In genomic region chr1:5990913-5991783, GRCh38 we compare ENCODE assay signal across 8 cellular contexts. TPM values are rescaled to one million over a fixed set of nuclear protein-coding genes. Genes with fewer than 3 reads are reported as not detected.
DNase-seq lines count a peak whose midpoint lies in the region; TF ChIP-seq lines count a peak whose summit lies in the region.

No MANE protein-coding gene starts in this region.

- H3K14ac ChIP-seq in mesenchymal stem cell (ENCODE audit: low read length in 2 of 2) = no peak overlapping the region

- H4K20me1 ChIP-seq in GM23248 (ENCODE audit: insufficient read depth) = no peaks in the 10 kb centered on the region

- no peak overlapping the region for H2BK120ac ChIP-seq in mesenchymal stem cell (ENCODE audit: low read depth, low read length)

- TF ChIP-seq POLR2A in suprapubic skin (IDR thresholded peaks at IDR 0.05) = no peak

- H3K79me1 ChIP-seq in mesenchymal stem cell (replicated peaks; ENCODE audit: low read length, poor library complexity, severe bottlenecking) = peaks cover 45% of the 10 kb centered on the region

- H3K4me3 ChIP-seq in ACC112 (ENCODE audit: low read depth, low read length) = peak overlapping the region; percentile 99
- H3K4me3 ChIP-seq in GM23248 = peak overlapping the region; percentile 93
- peak overlapping the region; percentile 78 for H3K4me3 ChIP-seq in WERI-Rb-1 (ENCODE audit: low read depth, low read length)
- H3K4me3 ChIP-seq in mesenchymal stem cell (ENCODE audit: insufficient read depth in 1 of 2, low read depth in 1 of 2, low read length in 2 of 2) = peak overlapping the region; percentile 83 to 89
- H3K4me3 ChIP-seq in suprapubic skin = peak overlapping the region; percentile 79

- no peaks in the 10 kb centered on the region for H3K36me3 ChIP-seq in ACC112 (ENCODE audit: insufficient read depth, low read length)
- no peaks in the 10 kb centered on the region for H3K36me3 ChIP-seq in GM23248 (ENCODE audit: low read depth)
- H3K36me3 ChIP-seq in WERI-Rb-1 = peaks cover 16% of the 10 kb centered on the region; the same call in 1 of the 2 replicates
- H3K36me3 ChIP-seq in mesenchymal stem cell (ENCODE audit: control insufficient read depth in 1 of 2, insufficient read depth in 2 of 2, low read depth in 1 of 2, low read length in 2 of 2) = peaks cover 0 to 11% of the 10 kb centered on the region in 2 experiments
- H3K36me3 ChIP-seq in suprapubic skin = no peaks in the 10 kb centered on the region

- H3K4me2 ChIP-seq in GM23248 (ENCODE audit: unreplicated experiment) = peak overlapping the region; percentile 98
- H3K4me2 ChIP-seq in mesenchymal stem cell (ENCODE audit: low read length, poor library complexity, severe bottlenecking) = peak overlapping the region; percentile 86

- H2AFZ ChIP-seq in ACC112 (ENCODE audit: low read length, unreplicated experiment) = peak overlapping the region; percentile 54
- peak overlapping the region; percentile 89 for H2AFZ ChIP-seq in GM23248
- H2AFZ ChIP-seq in mesenchymal stem cell (ENCODE audit: low read depth, low read length) = peak overlapping the region; percentile 58

- in situ Hi-C loops in GM23248 (cut with MboI) = no loop called here

- H3K79me2 ChIP-seq in ACC112 (ENCODE audit: control insufficient read depth, insufficient read depth, low read length, unreplicated experiment) (peaks cover 6% of the 10 kb centered on the region), GM23248 (ENCODE audit: insufficient read depth) (peaks cover 35% of the 10 kb centered on the region)

- H3K27me3 ChIP-seq in ACC112 (ENCODE audit: insufficient read depth, low read length) = no peaks in the 10 kb centered on the region
- no peaks in the 10 kb centered on the region for H3K27me3 ChIP-seq in GM23248 (replicated peaks; ENCODE audit: insufficient read depth)
- H3K27me3 ChIP-seq in WERI-Rb-1 (ENCODE audit: insufficient read depth, low read depth, severe bottlenecking) = no peaks in the 10 kb centered on the region
- peaks cover 0 to 6% of the 10 kb centered on the region in 2 experiments for H3K27me3 ChIP-seq in mesenchymal stem cell (ENCODE audit: control insufficient read depth in 1 of 2, insufficient read depth in 1 of 2, low read length in 2 of 2)
- H3K27me3 ChIP-seq in suprapubic skin = no peaks in the 10 kb centered on the region

- no peak overlapping the region for H3K27ac ChIP-seq in ACC112 (ENCODE audit: low read depth, low read length)
- H3K27ac ChIP-seq in GM23248 = peak overlapping the region; percentile 95; the same call in 1 of the 2 replicates
- peak overlapping the region; percentile 4; the same call in 1 of the 2 replicates for H3K27ac ChIP-seq in WERI-Rb-1
- H3K27ac ChIP-seq in mesenchymal stem cell (ENCODE audit: low read length, poor library complexity, severe bottlenecking) = no peak overlapping the region
- peak overlapping the region; percentile 87 for H3K27ac ChIP-seq in suprapubic skin

- no peak for TF ChIP-seq CTCF in WERI-Rb-1 (IDR thresholded peaks at IDR 0.05; ENCODE audit: low read depth, low read length)
- no peak for TF ChIP-seq CTCF in suprapubic skin (IDR thresholded peaks at IDR 0.05)

- H4K8ac ChIP-seq in mesenchymal stem cell (ENCODE audit: low read length) = peak overlapping the region; percentile 53

- WGBS in GM23248 (ENCODE audit: low coverage in 1 of 2, low lambda C conversion rate in 2 of 2, missing lambda C conversion rate in 2 of 2), 2 experiments = 10 to 13% methylated on average over 35 to 53 of the region's 53 CpGs
- 12% methylated on average over 30 of the region's 53 CpGs for WGBS in mesenchymal stem cell
- WGBS in suprapubic skin = 24% methylated on average over 17 of the region's 53 CpGs

- H3K18ac ChIP-seq in mesenchymal stem cell (ENCODE audit: low read depth in 1 of 2, low read length in 2 of 2) = peak overlapping the region in 1 of 2 experiments; percentile 16

- no peak overlapping the region for H3K4ac ChIP-seq in mesenchymal stem cell (ENCODE audit: low read depth in 1 of 2, low read length in 2 of 2)

- H3K9me3 ChIP-seq in GM23248 (ENCODE audit: low read depth) = no peaks in the 10 kb centered on the region
- no peaks in the 10 kb centered on the region for H3K9me3 ChIP-seq in WERI-Rb-1 (ENCODE audit: severe bottlenecking)
- H3K9me3 ChIP-seq in mesenchymal stem cell (ENCODE audit: control insufficient read depth, low read length) = no peaks in the 10 kb centered on the region
- no peaks in the 10 kb centered on the region for H3K9me3 ChIP-seq in suprapubic skin

- no peak for TF ChIP-seq EP300 in suprapubic skin (IDR thresholded peaks at IDR 0.05)

- H3K9me2 ChIP-seq in GM23248 (ENCODE audit: insufficient read depth) = no peaks in the 10 kb centered on the region

- H2BK5ac ChIP-seq in mesenchymal stem cell (ENCODE audit: low read depth, low read length, poor library complexity, severe bottlenecking) = no peak overlapping the region

- no peak overlapping the region for H3K23ac ChIP-seq in mesenchymal stem cell (ENCODE audit: low read length in 2 of 2)

- no peak overlapping the region for H2BK12ac ChIP-seq in mesenchymal stem cell (ENCODE audit: low read length in 2 of 2)

- peak overlapping the region; percentile 15 for H2BK15ac ChIP-seq in mesenchymal stem cell (ENCODE audit: low read depth, poor library complexity, severe bottlenecking)

- peaks cover 11% of the 10 kb centered on the region for H3K4me1 ChIP-seq in ACC112 (ENCODE audit: control insufficient read depth, insufficient read depth, low read length, unreplicated experiment)
- peaks cover 3% of the 10 kb centered on the region; the same call in 1 of the 2 replicates for H3K4me1 ChIP-seq in GM23248 (ENCODE audit: insufficient read depth)
- H3K4me1 ChIP-seq in mesenchymal stem cell (ENCODE audit: control insufficient read depth, insufficient read depth, low read depth, low read length) = peaks cover 15% of the 10 kb centered on the region
- peaks cover 31% of the 10 kb centered on the region for H3K4me1 ChIP-seq in suprapubic skin

- no peak overlapping the region for H4K91ac ChIP-seq in mesenchymal stem cell (ENCODE audit: low read length)

- H3K9ac ChIP-seq in GM23248 (peak overlapping the region; percentile 88), mesenchymal stem cell (ENCODE audit: low read length) (peak overlapping the region; percentile 81)

- peak; percentile 69 for DNase-seq in GM23248
- DNase-seq in WERI-Rb-1 = peak; percentile 47
- peak; percentile 37 for DNase-seq in effector CD4-positive, alpha-beta T cell
- DNase-seq in mesenchymal stem cell = peak; percentile 50
- DNase-seq in suprapubic skin (ENCODE audit: low spot score in 2 of 2) = no peak
- DNase-seq in NCI-H2107 (lab: John Stamatoyannopoulos, UW) = no peak
- no peak for DNase-seq in NCI-H748 treated with DMSO at 0.1 percent for 48 hours (lab: John Stamatoyannopoulos, UW)

- no peak overlapping the region for H2AK5ac ChIP-seq in mesenchymal stem cell (ENCODE audit: low read length, severe bottlenecking)

- no peaks in the 10 kb centered on the region for H3F3A ChIP-seq in GM23248 (ENCODE audit: insufficient read depth)

RNA-seq across cellular contexts. Expression of gene NPHP4, which starts 1.1 kb away (rescaled TPM):
- 4.0 and 7.8 TPM in 2 replicates for total RNA-seq in GM23248 (2014; rRNA removed; shearing (Covaris generic))
- polyA plus RNA-seq in GM23248 (2016; fragmentation: Nextera tagmentation; extraction: Ambion mirVana) = 4.2 and 4.4 TPM in 2 replicates
- polyA plus RNA-seq in mesenchymal stem cell (2013, experiment 1 of 2) = 3.2 TPM
- 3.2 TPM for polyA plus RNA-seq in mesenchymal stem cell (2013, experiment 2 of 2)
- total RNA-seq in suprapubic skin = 10 to 100 TPM; 26.3 to 33.7 (median 29.1) TPM

RNA-seq across cellular contexts. Expression of gene KCNAB2, which starts 54.5 kb away (rescaled TPM):
- 3.5 and 4.8 TPM in 2 replicates for total RNA-seq in GM23248 (2014; rRNA removed; shearing (Covaris generic))
- 3.9 TPM in 2 replicates for polyA plus RNA-seq in GM23248 (2016; fragmentation: Nextera tagmentation; extraction: Ambion mirVana)
- polyA plus RNA-seq in mesenchymal stem cell (2013, experiment 1 of 2) = 1.0 TPM
- 0.92 TPM for polyA plus RNA-seq in mesenchymal stem cell (2013, experiment 2 of 2)
- total RNA-seq in suprapubic skin = 10 to 100 TPM; 13.3 to 17.5 (median 16.2) TPM

Comparison
In these comparisons a context has a peak if more than half of its experiments do, and no peak if none do; other contexts are left out.
1. H3K27ac ChIP-seq: peak in GM23248 (single experiment), WERI-Rb-1 (single experiment) and suprapubic skin (single experiment); none in ACC112 (single experiment) and mesenchymal stem cell (single experiment).
2. DNase-seq: peak in GM23248 (single experiment), WERI-Rb-1 (single experiment), effector CD4-positive, alpha-beta T cell (single experiment) and mesenchymal stem cell (single experiment); none in suprapubic skin (0 of 2), NCI-H2107 (single experiment) and NCI-H748 treated with DMSO at 0.1 percent for 48 hours (single experiment).
3. Peak in every context shown above with its lines, with median percentiles within 50 percentile points of each other: H2AFZ ChIP-seq and H3K4me3 ChIP-seq.